32 cellular contexts compared by ENCODE assay signal in genomic region chr6:46973029-46973428, GRCh38. TPM values are rescaled to one million over a fixed set of nuclear protein-coding genes. Genes with fewer than 3 reads are reported as not detected.
"Had no signal": no experiment of that assay in that cellular context is flagged by ENCODE, and none has a peak within 500 bp of the region (broad histone marks: within the 10 kb centered on the region; RNA-seq: fewer than 3 reads in every experiment).

No MANE protein-coding gene starts in this region.

- H3K79me2 ChIP-seq: parathyroid adenoma had no signal

- H3K36me3 Mint-ChIP-seq: memory B cell; naive B cell; natural killer cell treated with Interleukin-12 subunit alpha and Interleukin-12 subunit beta and Interleukin-15 and Interleukin-18, amount 100 ng/mL, for 72 hours had no signal

- H3K4me3 Mint-ChIP-seq: memory B cell; naive B cell; natural killer cell treated with Interleukin-12 subunit alpha and Interleukin-12 subunit beta and Interleukin-15 and Interleukin-18, amount 100 ng/mL, for 72 hours; neural crest cell; stimulated activated naive CD8-positive, alpha-beta T cell treated with anti-CD3 and anti-CD28 coated beads, Interleukin-15, amount 100 ng/mL, for 72 hours had no signal

- H3K9me3 ChIP-seq: esophagus muscularis mucosa, gastroesophageal sphincter, heart right ventricle, neutrophil, right lobe of liver, suprapubic skin, transverse colon, vagina had no signal

- ATAC-seq: foreskin keratinocyte; gastroesophageal sphincter; heart right ventricle; left colon; natural killer cell treated with Interleukin-12 subunit alpha and Interleukin-12 subunit beta and Interleukin-15 and Interleukin-18, amount 100 ng/mL, for 72 hours; stimulated activated naive CD8-positive, alpha-beta T cell treated with anti-CD3 and anti-CD28 coated beads, Interleukin-15, amount 100 ng/mL, for 72 hours had no signal

- H3K27me3 ChIP-seq: esophagus muscularis mucosa, foreskin keratinocyte, gastroesophageal sphincter, heart right ventricle, neutrophil, right lobe of liver, suprapubic skin, transverse colon, vagina had no signal

- H3K36me3 ChIP-seq: esophagus muscularis mucosa, gastroesophageal sphincter, heart right ventricle, neutrophil, right lobe of liver, suprapubic skin, transverse colon, vagina had no signal

- H3K4me1 ChIP-seq: esophagus muscularis mucosa, gastroesophageal sphincter, heart right ventricle, parathyroid adenoma, right lobe of liver, suprapubic skin, transverse colon, vagina had no signal

- H3K27me3 Mint-ChIP-seq: progenitor cell of endocrine pancreas had no signal

- H3K4me1 Mint-ChIP-seq: memory B cell; naive B cell; neural crest cell; stimulated activated naive CD8-positive, alpha-beta T cell treated with anti-CD3 and anti-CD28 coated beads, Interleukin-15, amount 100 ng/mL, for 72 hours had no signal

- H3K27ac Mint-ChIP-seq: memory B cell; naive B cell; natural killer cell treated with Interleukin-12 subunit alpha and Interleukin-12 subunit beta and Interleukin-15 and Interleukin-18, amount 100 ng/mL, for 72 hours; progenitor cell of endocrine pancreas had no signal

- H2AFZ ChIP-seq: parathyroid adenoma had no signal

- H3K9me3 Mint-ChIP-seq: memory B cell; naive B cell; natural killer cell treated with Interleukin-12 subunit alpha and Interleukin-12 subunit beta and Interleukin-15 and Interleukin-18, amount 100 ng/mL, for 72 hours; neural crest cell; stimulated activated naive CD8-positive, alpha-beta T cell treated with anti-CD3 and anti-CD28 coated beads, Interleukin-15, amount 100 ng/mL, for 72 hours had no signal

- H3K9ac ChIP-seq: parathyroid adenoma had no signal

- H3K27ac ChIP-seq: coronary artery, esophagus muscularis mucosa, foreskin keratinocyte, gastroesophageal sphincter, heart right ventricle, parathyroid adenoma, right lobe of liver, suprapubic skin, transverse colon, vagina had no signal

- H3K4me3 ChIP-seq: coronary artery, esophagus muscularis mucosa, gastroesophageal sphincter, heart right ventricle, lung, right lobe of liver, suprapubic skin, transverse colon, vagina had no signal

- DNase-seq: dermis blood vessel endothelial cell; effector memory CD4-positive, alpha-beta T cell; foreskin keratinocyte; glutamatergic neuron; heart right ventricle; hippocampal formation; islet precursor cell; kidney glomerular epithelial cell; left colon; naive B cell; right lobe of liver; small intestine; stimulated activated CD4-positive, alpha-beta T cell treated with anti-CD3 and anti-CD28 coated beads, Interleukin-12 subunit alpha, Interleukin-12 subunit beta, amount 100 ng/mL, for 4 hours; stimulated activated CD4-positive, alpha-beta T cell treated with anti-CD3 and anti-CD28 coated beads, Interleukin-1b, Interleukin-23, amount 100 ng/mL, for 48 hours; stimulated activated CD4-positive, alpha-beta T cell treated with anti-CD3 and anti-CD28 coated beads, Interleukin-4, amount 100 ng/mL, for 1 hour; stimulated activated CD8-positive, alpha-beta memory T cell treated with anti-CD3 and anti-CD28 coated beads, Interleukin-4, amount 100 ng/mL, for 48 hours; stimulated activated naive CD4-positive, alpha-beta T cell; stimulated activated naive CD8-positive, alpha-beta T cell treated with anti-CD3 and anti-CD28 coated beads, Interleukin-15, amount 100 ng/mL, for 72 hours; transverse colon had no signal

RNA-seq across cellular contexts. Expression of gene ADGRF5, which starts 51.3 kb away (rescaled TPM):
- total RNA-seq: foreskin keratinocyte; mononuclear cell; natural killer cell treated with Interleukin-12 subunit alpha and Interleukin-12 subunit beta and Interleukin-15 and Interleukin-18, amount 100 ng/mL, for 72 hours; progenitor cell of endocrine pancreas had no signal
- polyA plus RNA-seq: foreskin keratinocyte had no signal
